23 cellular contexts compared by ENCODE assay signal in the genomic region with DNA sequence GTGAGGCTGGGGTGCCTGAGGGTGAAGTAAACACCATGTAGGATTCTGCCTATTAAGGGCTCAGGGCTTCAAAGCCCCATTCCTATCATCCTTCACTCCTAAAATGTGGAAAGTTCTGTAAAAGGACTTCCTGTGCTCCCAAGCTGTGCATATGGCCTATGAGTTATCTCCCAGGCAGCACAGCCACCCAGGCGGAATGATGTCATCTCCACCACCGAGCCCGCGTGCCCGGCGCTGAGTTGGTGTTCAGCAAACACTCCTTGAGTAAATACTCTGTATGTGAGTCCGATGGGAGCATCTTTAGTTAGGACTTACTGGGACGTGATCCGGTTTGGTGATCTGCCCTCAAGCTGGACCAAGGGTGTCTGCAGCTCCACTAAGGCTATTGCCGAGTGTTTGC.
DNase-seq lines count a peak whose midpoint lies in the region; ATAC-seq and TF ChIP-seq lines count a peak whose summit lies in the region.
"Had no signal": no experiment of that assay in that cellular context is flagged by ENCODE, and none has a peak within 500 bp of the region (broad histone marks: within the 10 kb centered on the region; RNA-seq: fewer than 3 reads in every experiment).

No MANE protein-coding gene starts in this region.

- H3K27me3 ChIP-seq in left ventricle myocardium inferior (ENCODE audit: low read depth) = peaks cover 7% of the 10 kb centered on the region
- H3K27me3 ChIP-seq: uterus had no signal

- DNase-seq in ELF-1 (ENCODE audit: low read depth, low spot score) = peak; percentile 48
- DNase-seq in NCI-H774 (lab: John Stamatoyannopoulos, UW) = peak; percentile 48
- no peak for DNase-seq in left ventricle myocardium inferior
- no peak for DNase-seq in NCI-H1105 treated with DMSO at 0.1 percent for 48 hours (lab: John Stamatoyannopoulos, UW)
- DNase-seq: activated CD8-positive, alpha-beta T cell treated with anti-CD3 and anti-CD28 coated beads for 36 hours; activated naive CD4-positive, alpha-beta T cell treated with anti-CD3 and anti-CD28 coated beads for 36 hours; activated T-cell treated with anti-CD3 and anti-CD28 coated beads, Interleukin-2, amount 50 U/mL, for 1 hour; aorta; CD8-positive, alpha-beta T cell; GOT3; left ventricle myocardium superior; NCI-H1694 treated with DMSO at 0.1 percent for 48 hours; NCI-H345; psoas muscle; SIG-M5; small intestine; T-helper 17 cell; uterus had no signal

- TF ChIP-seq CTCF in 22Rv1 (IDR thresholded peaks at IDR 0.05) (no peak), left ventricle myocardium inferior (IDR thresholded peaks at IDR 0.05; ENCODE audit: borderline replicate concordance) (no peak)

- H3K4me3 ChIP-seq in left ventricle myocardium inferior = no peak overlapping the region
- H3K4me3 ChIP-seq: esophagus muscularis mucosa, psoas muscle, uterus had no signal

- H3K36me3 ChIP-seq in left ventricle myocardium inferior = no peaks in the 10 kb centered on the region
- H3K36me3 ChIP-seq: esophagus muscularis mucosa, uterus had no signal

- no peaks in the 10 kb centered on the region for H3K4me1 ChIP-seq in left ventricle myocardium inferior
- H3K4me1 ChIP-seq: esophagus muscularis mucosa, psoas muscle, uterus had no signal

- no peaks in the 10 kb centered on the region for H3K9me3 ChIP-seq in left ventricle myocardium inferior (replicated peaks)
- H3K9me3 ChIP-seq: esophagus muscularis mucosa, psoas muscle, uterus had no signal

- H3K27ac ChIP-seq in 22Rv1 = peak overlapping the region; percentile 46
- no peak overlapping the region for H3K27ac ChIP-seq in left ventricle myocardium inferior (replicated peaks)
- H3K27ac ChIP-seq: esophagus muscularis mucosa, psoas muscle, uterus had no signal

- ATAC-seq in esophagus mucosa (peak; percentile 55), GM19023 (IDR thresholded peaks at IDR 0.05; ENCODE audit: unreplicated experiment) (no peak), GM19452 (IDR thresholded peaks at IDR 0.05; ENCODE audit: unreplicated experiment) (no peak)
- ATAC-seq: activated CD8-positive, alpha-beta T cell treated with anti-CD3 and anti-CD28 coated beads for 36 hours; CD8-positive, alpha-beta T cell; left ventricle myocardium superior; psoas muscle; T-helper 17 cell had no signal

- intact Hi-C loops in left ventricle myocardium inferior (cut with micrococcal nuclease) = no loop called here

Comparison
In these comparisons a context has a peak if more than half of its experiments do, and no peak if none do; other contexts are left out.
1. DNase-seq: peak in ELF-1 (single experiment) and NCI-H774 (single experiment); none in left ventricle myocardium inferior (single experiment) and NCI-H1105 treated with DMSO at 0.1 percent for 48 hours (single experiment).